Comparison of ENCODE assay signal across 7 cellular contexts in genomic region chr6:73732845-73733675, GRCh38. TPM values are rescaled to one million over a fixed set of nuclear protein-coding genes. Genes with fewer than 3 reads are reported as not detected.
DNase-seq lines count a peak whose midpoint lies in the region; ATAC-seq, FAIRE-seq and TF ChIP-seq lines count a peak whose summit lies in the region.

No MANE protein-coding gene starts in this region.

- no peak overlapping the region for H3K27ac ChIP-seq in small intestine (ENCODE audit: low read depth in 1 of 2, low read length in 1 of 2)

- H3K27ac Mint-ChIP-seq in T-helper 17 cell: no peak overlapping the region

- ATAC-seq in T-helper 17 cell: peak; percentile 99

- H3K4me1 ChIP-seq in small intestine (ENCODE audit: control insufficient read depth in 2 of 2, insufficient read depth in 1 of 2, low read depth in 1 of 2, low read length in 1 of 2): no peaks in the 10 kb centered on the region

- WGBS in small intestine, 3 donors: 60 to 69% (median 61%) methylated on average over 6 of the region's 6 CpGs

- H3K4me3 Mint-ChIP-seq in T-helper 17 cell: no peak overlapping the region

- no peaks in the 10 kb centered on the region for H3K36me3 ChIP-seq in small intestine (ENCODE audit: control insufficient read depth in 2 of 2, insufficient read depth in 2 of 2, low read length in 2 of 2)

- no peaks in the 10 kb centered on the region for H3K9me3 ChIP-seq in T-helper 17 cell (ENCODE audit: control insufficient read depth, low read length, poor library complexity, severe bottlenecking)
- H3K9me3 ChIP-seq in small intestine (ENCODE audit: control insufficient read depth, low read depth): no peaks in the 10 kb centered on the region

- peaks cover 4% of the 10 kb centered on the region for H3K36me3 Mint-ChIP-seq in T-helper 17 cell (ENCODE audit: low read depth)

- peak; percentile 98 for TF ChIP-seq CTCF in HFF-Myc (IDR thresholded peaks at IDR 0.05; ENCODE audit: low read depth, low read length, missing control alignments)

- peak; percentile 95 for FAIRE-seq in GM12891 (lab: Jason Lieb, UNC)
- no peak for FAIRE-seq in small intestine (lab: Jason Lieb, UNC)

- H3K4me3 ChIP-seq in HFF-Myc (replicated peaks; ENCODE audit: low read depth, low read length) (no peak overlapping the region), small intestine (ENCODE audit: low read depth in 1 of 2, low read length in 2 of 2) (no peak overlapping the region)

- TF ChIP-seq POLR2A in GM12891 (IDR thresholded peaks at IDR 0.05; ENCODE audit: low read depth, low read length): no peak

- H3K4me1 Mint-ChIP-seq in T-helper 17 cell: peaks cover 10% of the 10 kb centered on the region

- DNase-seq in GM12891 (ENCODE audit: insufficient read length, low spot score) (peak; percentile 24), HFF-Myc (ENCODE audit: extremely low read depth, low read depth) (peak; percentile 52), MV-4-11 (lab: John Stamatoyannopoulos, UW) (peak; percentile 47), T-helper 17 cell (peak; percentile 37 to 54 (median 41)), amniotic stem cell (lab: John Stamatoyannopoulos, UW) (peak; percentile 39), hippocampal formation (lab: John Stamatoyannopoulos, UW) (peak; percentile 28 to 53), small intestine (peak; percentile 56)

- H3K27me3 ChIP-seq in small intestine (ENCODE audit: control insufficient read depth in 2 of 2, insufficient read depth in 2 of 2, low read length in 2 of 2): peaks cover 0 to 1% of the 10 kb centered on the region in 2 donors

- peaks cover 22% of the 10 kb centered on the region for H3K27me3 Mint-ChIP-seq in T-helper 17 cell

TF ChIP-seq in GM12891, 5 proteins besides CTCF, POLR2A, EP300 and RAD21:
- TF ChIP-seq POLR2AphosphoS5 (IDR thresholded peaks at IDR 0.05; ENCODE audit: low read depth, low read length) (no peak), POU2F2 (IDR thresholded peaks at IDR 0.05; ENCODE audit: low read depth, low read length) (no peak), TAF1 (IDR thresholded peaks at IDR 0.05; ENCODE audit: low read depth, low read length) (no peak), SPI1 (IDR thresholded peaks at IDR 0.05; ENCODE audit: low read depth, low read length) (no peak), PAX5 (IDR thresholded peaks at IDR 0.05; ENCODE audit: insufficient read depth, low read length, severe bottlenecking) (no peak)

RNA-seq across cellular contexts. Expression of gene CD109, which starts 37.1 kb away (rescaled TPM):
- polyA plus RNA-seq in GM12891 (2012; ENCODE audit: low read depth, missing spikeins): 0.87 TPM
- under 1 TPM; 0.30 to 0.83 TPM for total RNA-seq in T-helper 17 cell
- under 1 TPM in 2 of 3 donors, not detected in 1; under 0.01 to 0.98 TPM for polyA plus RNA-seq in small intestine
